ENCODE assay signal across 31 cellular contexts in the genomic region with DNA sequence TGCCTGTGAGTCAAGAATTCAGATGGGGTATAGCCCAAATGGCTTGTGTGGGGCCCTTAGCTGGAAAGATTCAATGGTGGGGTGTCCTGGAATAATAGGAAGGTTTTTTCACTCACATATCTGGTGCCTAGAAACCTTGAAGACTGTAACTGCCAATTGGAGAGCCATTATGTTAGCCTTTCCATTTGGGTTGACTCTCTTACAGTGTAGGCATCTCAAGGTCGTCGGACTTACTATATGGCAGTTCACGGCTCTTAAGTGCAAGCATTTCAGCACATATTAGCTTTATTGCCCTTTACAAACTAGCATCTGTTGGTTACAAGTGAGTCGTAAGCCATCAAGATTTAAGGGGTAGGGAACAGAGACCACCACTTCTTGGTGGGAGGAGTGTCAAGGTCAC.
"Had no signal": no experiment of that assay in that cellular context is flagged by ENCODE, and none has a peak within 500 bp of the region (broad histone marks: within the 10 kb centered on the region; RNA-seq: fewer than 3 reads in every experiment).

No MANE protein-coding gene starts in this region.

- H3K36me3 ChIP-seq: cardiac muscle cell had no signal

- H3K9me3 ChIP-seq: ascending aorta, Peyer's patch, SJSA1, SK-N-SH had no signal

- ATAC-seq: activated T-cell treated with anti-CD3 and anti-CD28 coated beads, Interleukin-2, amount 50 U/mL, for 4 hours; PC-3 had no signal

- H3K4me3 Mint-ChIP-seq: activated B cell treated with CpG ODN at 0.5 μM for 24 hours; activated CD4-positive, alpha-beta memory T cell treated with anti-CD3 and anti-CD28 coated beads, Interleukin-2, amount 10 ng/mL, durations not matched to agents 7 days and 5 days; activated naive CD4-positive, alpha-beta T cell treated with anti-CD3 and anti-CD28 coated beads, Interleukin-2, amount 10 ng/mL, durations not matched to agents 7 days and 5 days; activated naive CD8-positive, alpha-beta T cell treated with anti-CD3 and anti-CD28 coated beads for 36 hours; activated T-cell treated with anti-CD3 and anti-CD28 coated beads, Interleukin-2, amount 50 U/mL, for 4 hours; central memory CD8-positive, alpha-beta T cell; T-helper 1 cell treated with Interleukin-12 subunit alpha and Interleukin-12 subunit beta and Interleukin-4 antibody, amounts not matched to agents 30 μg/mL and 1 μg/mL, for 36 hours; T-helper 2 cell treated with Interferon-gamma antibody and Interleukin-4, amounts not matched to agents 5 μg/mL and 100 μg/mL, for 36 hours had no signal

- H3K27ac ChIP-seq: ascending aorta, cardiac muscle cell, Peyer's patch, SJSA1 had no signal

- H3K4me3 ChIP-seq: ascending aorta, cardiac muscle cell, Peyer's patch, SJSA1 had no signal

- DNase-seq: activated B cell treated with CpG ODN at 0.5 μM for 24 hours; activated CD4-positive, alpha-beta memory T cell treated with anti-CD3 and anti-CD28 coated beads, Interleukin-2, amount 10 ng/mL, durations not matched to agents 7 days and 5 days; activated CD4-positive, alpha-beta T cell treated with anti-CD3 and anti-CD28 coated beads for 4 hours; activated CD4-positive, alpha-beta T cell treated with anti-CD3 and anti-CD28 coated beads, Interleukin-2, amount 50 U/mL, for 1 hour; activated CD4-positive, CD25-positive, alpha-beta regulatory T cell treated with anti-CD3 and anti-CD28 coated beads, Interleukin-2, amount 50 U/mL, for 72 hours; activated effector memory CD4-positive, alpha-beta T cell treated with Interleukin-2 at 50 U/mL for 16 hours; activated naive CD4-positive, alpha-beta T cell treated with anti-CD3 and anti-CD28 coated beads, Interleukin-2, amount 10 ng/mL, durations not matched to agents 7 days and 5 days; activated naive CD8-positive, alpha-beta T cell treated with anti-CD3 and anti-CD28 coated beads for 36 hours; activated T-cell treated with anti-CD3 and anti-CD28 coated beads, Interleukin-2, amount 50 U/mL, for 4 hours; amygdala; Karpas-422; KBM-7; NCI-H1048; NCI-H1105 treated with DMSO at 0.1 percent for 48 hours; NCI-H1436; NCI-H1694; NCI-H2029; NCI-H345; NCI-H524 treated with DMSO at 0.1 percent for 48 hours; NK-92 treated with Interleukin-12 subunit alpha and Interleukin-12 subunit beta, amount 100 ng/mL, for 24 hours; PC-3; Peyer's patch; RPMI8226; SHP77 treated with DMSO at 0.1 percent for 48 hours; SK-N-SH had no signal

- H3K4me1 ChIP-seq: ascending aorta, Peyer's patch, SJSA1 had no signal

- H3K27ac Mint-ChIP-seq: activated B cell treated with CpG ODN at 0.5 μM for 24 hours; activated CD4-positive, alpha-beta memory T cell treated with anti-CD3 and anti-CD28 coated beads, Interleukin-2, amount 10 ng/mL, durations not matched to agents 7 days and 5 days; activated naive CD4-positive, alpha-beta T cell treated with anti-CD3 and anti-CD28 coated beads, Interleukin-2, amount 10 ng/mL, durations not matched to agents 7 days and 5 days; activated naive CD8-positive, alpha-beta T cell treated with anti-CD3 and anti-CD28 coated beads for 36 hours; T-helper 1 cell treated with Interleukin-12 subunit alpha and Interleukin-12 subunit beta and Interleukin-4 antibody, amounts not matched to agents 30 μg/mL and 1 μg/mL, for 36 hours; T-helper 2 cell treated with Interferon-gamma antibody and Interleukin-4, amounts not matched to agents 5 μg/mL and 100 μg/mL, for 36 hours had no signal

- H3K4me1 Mint-ChIP-seq: activated CD4-positive, alpha-beta memory T cell treated with anti-CD3 and anti-CD28 coated beads, Interleukin-2, amount 10 ng/mL, durations not matched to agents 7 days and 5 days had no signal

- H3K9me3 Mint-ChIP-seq: activated naive CD4-positive, alpha-beta T cell treated with anti-CD3 and anti-CD28 coated beads, Interleukin-2, amount 10 ng/mL, durations not matched to agents 7 days and 5 days; activated T-cell treated with anti-CD3 and anti-CD28 coated beads, Interleukin-2, amount 50 U/mL, for 4 hours had no signal

- H3K27me3 ChIP-seq: ascending aorta, cardiac muscle cell, Peyer's patch, SJSA1 had no signal

- H3K27me3 Mint-ChIP-seq: activated B cell treated with CpG ODN at 0.5 μM for 24 hours; activated CD4-positive, alpha-beta memory T cell treated with anti-CD3 and anti-CD28 coated beads, Interleukin-2, amount 10 ng/mL, durations not matched to agents 7 days and 5 days; activated naive CD4-positive, alpha-beta T cell treated with anti-CD3 and anti-CD28 coated beads, Interleukin-2, amount 10 ng/mL, durations not matched to agents 7 days and 5 days; activated naive CD8-positive, alpha-beta T cell treated with anti-CD3 and anti-CD28 coated beads for 36 hours; central memory CD8-positive, alpha-beta T cell had no signal
